ENCODE assay signal across 9 cellular contexts in genomic region chr5:177299711-177300110, GRCh38. TPM values are rescaled to one million over a fixed set of nuclear protein-coding genes. Genes with fewer than 3 reads are reported as not detected.
DNase-seq lines count a peak whose midpoint lies in the region; ATAC-seq and TF ChIP-seq lines count a peak whose summit lies in the region.
"Had no signal": no experiment of that assay in that cellular context is flagged by ENCODE, and none has a peak within 500 bp of the region (broad histone marks: within the 10 kb centered on the region; RNA-seq: fewer than 3 reads in every experiment).

No MANE protein-coding gene starts in this region.

- DNase-seq in Caco-2 (no peak), endodermal cell (no peak), GM13976 (ENCODE audit: low spot score) (no peak), RKO (ENCODE audit: low spot score) (no peak), HCEC 1CT (no peak)
- DNase-seq: amniotic stem cell had no signal

- no peak for ATAC-seq in HG03469 (IDR thresholded peaks at IDR 0.05; ENCODE audit: unreplicated experiment)

- 94 to 96% methylated on average over 5 to 7 of the region's 9 CpGs for WGBS in endodermal cell (ENCODE audit: insufficient coverage in 1 of 2, insufficient read length in 1 of 2), 2 experiments

- no peak overlapping the region for H3K9ac ChIP-seq in OCI-LY3 (ENCODE audit: low read length)
- H3K9ac ChIP-seq in endodermal cell (ENCODE audit: extremely low read depth, low read length, poor library complexity, severe bottlenecking) = no peak overlapping the region
- H3K9ac ChIP-seq in rectal smooth muscle tissue (ENCODE audit: low read length) = no peak overlapping the region

- H3K79me2 ChIP-seq in OCI-LY3 (ENCODE audit: low read length) = peaks cover 16% of the 10 kb centered on the region

- peaks cover 19% of the 10 kb centered on the region for H4K20me1 ChIP-seq in OCI-LY3 (ENCODE audit: insufficient read depth, low read length)

- intact Hi-C loops in Caco-2 (cut with micrococcal nuclease; ENCODE audit: unreplicated experiment) = no loop called here

- no peak overlapping the region; the same call in 1 of the 2 replicates for H3K4me2 ChIP-seq in OCI-LY3 (ENCODE audit: low read length)

- H3K27ac Mint-ChIP-seq in Caco-2 (ENCODE audit: unreplicated experiment) = peak overlapping the region; percentile 32
- peak overlapping the region; percentile 86 for H3K27ac Mint-ChIP-seq in endodermal cell

- H3K27me3 ChIP-seq in Caco-2 (replicated peaks; ENCODE audit: control insufficient read depth, insufficient read depth, low read length) (no peaks in the 10 kb centered on the region), OCI-LY3 (ENCODE audit: low read depth, low read length) (no peaks in the 10 kb centered on the region), endodermal cell (ENCODE audit: control insufficient read depth, insufficient read depth, low read length, poor library complexity, severe bottlenecking) (no peaks in the 10 kb centered on the region), rectal smooth muscle tissue (ENCODE audit: control insufficient read depth, insufficient read depth, low read length) (no peaks in the 10 kb centered on the region)

- H3K27me3 Mint-ChIP-seq in Caco-2 (ENCODE audit: insufficient read depth, unreplicated experiment) (no peaks in the 10 kb centered on the region), endodermal cell (ENCODE audit: insufficient read depth) (no peaks in the 10 kb centered on the region)

- peak overlapping the region; percentile 60; the same call in 1 of the 2 replicates for H3K27ac ChIP-seq in OCI-LY3 (ENCODE audit: low read length)
- H3K27ac ChIP-seq in endodermal cell (ENCODE audit: low read depth, low read length) = no peak overlapping the region
- peak overlapping the region; percentile 33 for H3K27ac ChIP-seq in rectal smooth muscle tissue (ENCODE audit: low read depth, low read length)

- H3K4me1 Mint-ChIP-seq in Caco-2 (ENCODE audit: low read depth, unreplicated experiment) (peaks cover 21% of the 10 kb centered on the region), endodermal cell (peaks cover 64% of the 10 kb centered on the region)

- TF ChIP-seq CTCF in Caco-2 (IDR thresholded peaks at IDR 0.05; ENCODE audit: insufficient read depth in 1 of 2, low read depth in 1 of 2, low read length in 1 of 2, severe bottlenecking in 1 of 2, unreplicated experiment in 1 of 2) (no peak), OCI-LY3 (IDR thresholded peaks at IDR 0.05; ENCODE audit: low read depth, low read length) (no peak), endodermal cell (conservative IDR thresholded peaks at IDR 0.05) (no peak), GM13976 (IDR thresholded peaks at IDR 0.05; ENCODE audit: borderline replicate concordance, control extremely low read depth, extremely low read depth, insufficient read depth, missing control alignments) (no peak)

- H3K4me3 Mint-ChIP-seq in Caco-2 (ENCODE audit: unreplicated experiment) = no peak overlapping the region
- H3K4me3 Mint-ChIP-seq in endodermal cell = no peak overlapping the region

- H2AFZ ChIP-seq in OCI-LY3 (ENCODE audit: low read depth, low read length) = no peak overlapping the region

- H3K4me3 ChIP-seq in Caco-2 (ENCODE audit: low read depth, low read length) (no peak overlapping the region), OCI-LY3 (ENCODE audit: low read length) (no peak overlapping the region), endodermal cell (ENCODE audit: low read length) (no peak overlapping the region), rectal smooth muscle tissue (ENCODE audit: low read length) (no peak overlapping the region)

- H3K36me3 Mint-ChIP-seq in Caco-2 (ENCODE audit: insufficient read depth, unreplicated experiment) = peaks cover 66% of the 10 kb centered on the region
- H3K36me3 Mint-ChIP-seq in endodermal cell (ENCODE audit: low read depth) = peaks cover 37% of the 10 kb centered on the region

- no TSS peak for BruUV-seq in Caco-2 (replicated peaks; lab: Mats Ljungman, UMichigan)

- H3K9me3 ChIP-seq in Caco-2 (no peaks in the 10 kb centered on the region), OCI-LY3 (ENCODE audit: insufficient read depth, low read length) (no peaks in the 10 kb centered on the region), endodermal cell (ENCODE audit: control insufficient read depth, low read length) (no peaks in the 10 kb centered on the region)

- in situ Hi-C loops in GM13976 (cut with MboI; ENCODE audit: low sequenced_read_pairs, unreplicated experiment) = loop anchor here (10.0 kb wide), 1 partner anchor 185 kb away; no protein-coding TSS in a partner anchor

- POLR2A ChIA-PET in Caco-2 (lab: Charles Lee) = interaction anchor here (0.6 kb wide), 1 partner anchor 16 kb away, joined by 8 read pairs; no protein-coding TSS in a partner anchor

- H3K36me3 ChIP-seq in Caco-2 (ENCODE audit: control insufficient read depth, insufficient read depth, low read length) (peaks cover 8% of the 10 kb centered on the region), OCI-LY3 (replicated peaks; ENCODE audit: low read depth, low read length) (peaks cover 35% of the 10 kb centered on the region), endodermal cell (ENCODE audit: control insufficient read depth, insufficient read depth, low read length) (peaks cover 61% of the 10 kb centered on the region), rectal smooth muscle tissue (ENCODE audit: control insufficient read depth, insufficient read depth, low read length) (no peaks in the 10 kb centered on the region)

- H3K4me1 ChIP-seq in Caco-2 (peaks cover 27% of the 10 kb centered on the region), OCI-LY3 (ENCODE audit: low read length) (peaks cover 36% of the 10 kb centered on the region), endodermal cell (ENCODE audit: control insufficient read depth, insufficient read depth, low read length) (peaks cover 18% of the 10 kb centered on the region), rectal smooth muscle tissue (ENCODE audit: control insufficient read depth, insufficient read depth, low read length) (peaks cover 23% of the 10 kb centered on the region)

- H3K9me3 Mint-ChIP-seq in Caco-2 (ENCODE audit: unreplicated experiment) = no peaks in the 10 kb centered on the region
- no peaks in the 10 kb centered on the region for H3K9me3 Mint-ChIP-seq in endodermal cell

- CTCF ChIA-PET in Caco-2 (lab: Charles Lee) = interaction anchor here (0.6 kb wide), 2 partner anchors 38 to 273 kb away, joined by 4 to 7 read pairs; no protein-coding TSS in a partner anchor

RNA-seq across cellular contexts. Expression of gene RAB24, which starts 3.8 kb away (rescaled TPM):
- total RNA-seq in Caco-2 (2022) (29.9 and 31.7 TPM in 2 replicates), endodermal cell (10 to 100 TPM; 13.8 to 25.1 TPM)
- polyA plus RNA-seq in endodermal cell (2013, experiment 1 of 2) = 18.1 TPM
- 16.1 TPM for polyA plus RNA-seq in endodermal cell (2013, experiment 2 of 2)

RNA-seq across cellular contexts. Expression of gene PRELID1, which starts 3.9 kb away (rescaled TPM):
- total RNA-seq in Caco-2 (2022) = 201 and 229 TPM in 2 replicates
- total RNA-seq in endodermal cell = 100 to 1,000 TPM; 157 to 165 TPM
- 147 TPM for polyA plus RNA-seq in endodermal cell (2013, experiment 1 of 2)
- 149 TPM for polyA plus RNA-seq in endodermal cell (2013, experiment 2 of 2)

RNA-seq across cellular contexts. Expression of gene MXD3, which starts 12.0 kb away (rescaled TPM):
- 19.8 and 20.6 TPM in 2 replicates for total RNA-seq in Caco-2 (2022)
- total RNA-seq in endodermal cell = 10 to 100 TPM; 14.2 to 20.4 TPM
- 49.5 TPM for polyA plus RNA-seq in endodermal cell (2013, experiment 1 of 2)
- polyA plus RNA-seq in endodermal cell (2013, experiment 2 of 2) = 49.8 TPM

RNA-seq across cellular contexts. Expression of gene LMAN2, which starts 51.8 kb away (rescaled TPM):
- 240 and 241 TPM in 2 replicates for total RNA-seq in Caco-2 (2022)
- total RNA-seq in endodermal cell = 100 to 1,000 TPM; 119 to 128 TPM
- 116 TPM for polyA plus RNA-seq in endodermal cell (2013, experiment 1 of 2)
- 116 TPM for polyA plus RNA-seq in endodermal cell (2013, experiment 2 of 2)

RNA-seq across cellular contexts. Expression of gene RGS14, which starts 58.0 kb away (rescaled TPM):
- total RNA-seq in Caco-2 (2022) (15.2 and 16.7 TPM in 2 replicates), endodermal cell (10 to 100 TPM; 14.2 to 21.9 TPM)
- polyA plus RNA-seq in endodermal cell (2013, experiment 1 of 2) = 17.1 TPM
- polyA plus RNA-seq in endodermal cell (2013, experiment 2 of 2) = 18.7 TPM
